Comparison of ENCODE assay signal across 11 cellular contexts in genomic region chr16:86343111-86343642, GRCh38.
DNase-seq lines count a peak whose midpoint lies in the region; ATAC-seq and TF ChIP-seq lines count a peak whose summit lies in the region.
"Had no signal": no experiment of that assay in that cellular context is flagged by ENCODE, and none has a peak within 500 bp of the region (broad histone marks: within the 10 kb centered on the region; RNA-seq: fewer than 3 reads in every experiment).

No MANE protein-coding gene starts in this region.

- H3K36me3 Mint-ChIP-seq in natural killer cell treated with Interleukin-12 subunit alpha and Interleukin-12 subunit beta and Interleukin-15 and Interleukin-18, amount 100 ng/mL, for 72 hours = no peaks in the 10 kb centered on the region
- H3K36me3 Mint-ChIP-seq in natural killer cell (no peaks in the 10 kb centered on the region), nephron progenitor cell (ENCODE audit: low read depth) (no peaks in the 10 kb centered on the region)

- H3K4me3 Mint-ChIP-seq in natural killer cell treated with Interleukin-12 subunit alpha and Interleukin-12 subunit beta and Interleukin-15 and Interleukin-18, amount 100 ng/mL, for 72 hours = no peak overlapping the region
- H3K4me3 Mint-ChIP-seq in natural killer cell = no peak overlapping the region
- H3K4me3 Mint-ChIP-seq in nephron progenitor cell = peak overlapping the region; percentile 57

- intact Hi-C loops in natural killer cell (cut with micrococcal nuclease) = no loop called here

- ATAC-seq in natural killer cell treated with Interleukin-12 subunit alpha and Interleukin-12 subunit beta and Interleukin-15 and Interleukin-18, amount 100 ng/mL, for 72 hours = no peak
- ATAC-seq in natural killer cell (no peak), GM18870 (IDR thresholded peaks at IDR 0.05; ENCODE audit: unreplicated experiment) (no peak)
- ATAC-seq in stimulated activated naive CD8-positive, alpha-beta T cell treated with anti-CD3 and anti-CD28 coated beads, Interleukin-15, Interleukin-2, amounts not matched to agents 100 U/mL and 50 U/mL, for 24 hours = no peak
- ATAC-seq: activated naive CD4-positive, alpha-beta T cell treated with anti-CD3 and anti-CD28 coated beads, Interleukin-2, amount 50 U/mL, for 72 hours had no signal

- TF ChIP-seq CTCF in natural killer cell (IDR thresholded peaks at IDR 0.05) (no peak), nephron progenitor cell (IDR thresholded peaks at IDR 0.05) (no peak)

- no peak overlapping the region for H3K27ac Mint-ChIP-seq in natural killer cell treated with Interleukin-12 subunit alpha and Interleukin-12 subunit beta and Interleukin-15 and Interleukin-18, amount 100 ng/mL, for 72 hours
- no peak overlapping the region for H3K27ac Mint-ChIP-seq in natural killer cell
- H3K27ac Mint-ChIP-seq in nephron progenitor cell = no peak overlapping the region
- H3K27ac Mint-ChIP-seq: activated naive CD4-positive, alpha-beta T cell treated with anti-CD3 and anti-CD28 coated beads, Interleukin-2, amount 50 U/mL, for 72 hours had no signal

- DNase-seq in natural killer cell treated with Interleukin-12 subunit alpha and Interleukin-12 subunit beta and Interleukin-15 and Interleukin-18, amount 100 ng/mL, for 72 hours (ENCODE audit: low spot score) = peak; percentile 44
- DNase-seq in natural killer cell = no peak
- peak; percentile 43 for DNase-seq in fibroblast of the conjunctiva (ENCODE audit: low read depth)
- no peak for DNase-seq in nephron progenitor cell
- no peak for DNase-seq in glomerular visceral epithelial cell (ENCODE audit: extremely low spot score)
- DNase-seq in T-helper 2 cell = no peak
- no peak for DNase-seq in stimulated activated naive CD8-positive, alpha-beta T cell treated with anti-CD3 and anti-CD28 coated beads, Interleukin-15, Interleukin-2, amounts not matched to agents 100 U/mL and 50 U/mL, for 24 hours
- DNase-seq: ACHN, PC-9 had no signal

- peaks cover 50 to 54% of the 10 kb centered on the region in 2 donors for H3K27me3 Mint-ChIP-seq in natural killer cell treated with Interleukin-12 subunit alpha and Interleukin-12 subunit beta and Interleukin-15 and Interleukin-18, amount 100 ng/mL, for 72 hours
- H3K27me3 Mint-ChIP-seq in natural killer cell (ENCODE audit: low read depth in 2 of 2) (peaks cover 38 to 81% of the 10 kb centered on the region in 2 donors), nephron progenitor cell (ENCODE audit: low read depth, poor library complexity) (peaks cover 86% of the 10 kb centered on the region)

- no peaks in the 10 kb centered on the region for H3K9me3 Mint-ChIP-seq in natural killer cell treated with Interleukin-12 subunit alpha and Interleukin-12 subunit beta and Interleukin-15 and Interleukin-18, amount 100 ng/mL, for 72 hours
- H3K9me3 Mint-ChIP-seq in natural killer cell = no peaks in the 10 kb centered on the region
- no peaks in the 10 kb centered on the region for H3K9me3 Mint-ChIP-seq in nephron progenitor cell

- no peaks in the 10 kb centered on the region for H3K4me1 Mint-ChIP-seq in natural killer cell treated with Interleukin-12 subunit alpha and Interleukin-12 subunit beta and Interleukin-15 and Interleukin-18, amount 100 ng/mL, for 72 hours (ENCODE audit: low read depth in 2 of 2)
- H3K4me1 Mint-ChIP-seq in natural killer cell = no peaks in the 10 kb centered on the region
- peaks cover 33% of the 10 kb centered on the region for H3K4me1 Mint-ChIP-seq in nephron progenitor cell

Comparison
In these comparisons a context has a peak if more than half of its experiments do, and no peak if none do; other contexts are left out.
1. DNase-seq: peak in natural killer cell treated with Interleukin-12 subunit alpha and Interleukin-12 subunit beta and Interleukin-15 and Interleukin-18, amount 100 ng/mL, for 72 hours (single experiment) and fibroblast of the conjunctiva (single experiment); none in natural killer cell (single experiment), nephron progenitor cell (single experiment), glomerular visceral epithelial cell (single experiment), T-helper 2 cell (0 of 5) and stimulated activated naive CD8-positive, alpha-beta T cell treated with anti-CD3 and anti-CD28 coated beads, Interleukin-15, Interleukin-2, amounts not matched to agents 100 U/mL and 50 U/mL, for 24 hours (single experiment).